9 cellular contexts compared by ENCODE assay signal in genomic region chr19:58098682-58098998, GRCh38. TPM values are rescaled to one million over a fixed set of nuclear protein-coding genes. Genes with fewer than 3 reads are reported as not detected.
DNase-seq lines count a peak whose midpoint lies in the region; ATAC-seq and TF ChIP-seq lines count a peak whose summit lies in the region.
"Had no signal": no experiment of that assay in that cellular context is flagged by ENCODE, and none has a peak within 500 bp of the region (broad histone marks: within the 10 kb centered on the region; RNA-seq: fewer than 3 reads in every experiment).

No MANE protein-coding gene starts in this region.

- ATAC-seq in CD8-positive, alpha-beta T cell: no peak
- ATAC-seq in HG03135 (IDR thresholded peaks at IDR 0.05; ENCODE audit: unreplicated experiment): no peak
- no peak for ATAC-seq in GM19023 (IDR thresholded peaks at IDR 0.05; ENCODE audit: unreplicated experiment)

- CTCF ChIA-PET in CD8-positive, alpha-beta T cell (lab: Charles Lee): no interaction called here

- peak overlapping the region; percentile 97 for H3K27ac ChIP-seq in CD8-positive, alpha-beta T cell (ENCODE audit: low read depth, low read length)
- H3K27ac ChIP-seq in Peyer's patch (peak overlapping the region; percentile 85 to 95 (median 88)), esophagus squamous epithelium (peak overlapping the region; percentile 91 to 95 (median 94)), ovary (peak overlapping the region; percentile 78 to 86)

- peaks cover 22% of the 10 kb centered on the region for H3K9me3 Mint-ChIP-seq in CD8-positive, alpha-beta T cell

- POLR2A ChIA-PET in CD8-positive, alpha-beta T cell (lab: Charles Lee): interaction anchor here (1.1 to 1.8 kb wide), 2 partner anchors 96 to 182 kb away, joined by 3 to 6 read pairs; partner anchors contain the start of genes ZNF417 and ZNF606

- no peaks in the 10 kb centered on the region for H3K27me3 Mint-ChIP-seq in CD8-positive, alpha-beta T cell (ENCODE audit: low read depth)

- peak overlapping the region; percentile 98 for H3K4me3 ChIP-seq in CD8-positive, alpha-beta T cell (ENCODE audit: low read depth, low read length)
- H3K4me3 ChIP-seq in Peyer's patch (peak overlapping the region; percentile 82 to 99 (median 91)), esophagus squamous epithelium (peak overlapping the region; percentile 94 to 98 (median 98)), ovary (peak overlapping the region; percentile 86)

- TF ChIP-seq POLR2A in Peyer's patch (IDR thresholded peaks at IDR 0.05) (no peak), esophagus squamous epithelium (IDR thresholded peaks at IDR 0.05) (no peak), ovary (IDR thresholded peaks at IDR 0.05) (no peak)

- no peaks in the 10 kb centered on the region for H3K27me3 ChIP-seq in CD8-positive, alpha-beta T cell (ENCODE audit: insufficient read depth, low read length)
- H3K27me3 ChIP-seq in Peyer's patch (no peaks in the 10 kb centered on the region), esophagus squamous epithelium (no peaks in the 10 kb centered on the region), ovary (no peaks in the 10 kb centered on the region)

- H3K4me1 ChIP-seq in CD8-positive, alpha-beta T cell (ENCODE audit: insufficient read depth, low read length): peaks cover 12% of the 10 kb centered on the region
- H3K4me1 ChIP-seq in Peyer's patch (peaks cover 0 to 3% (median 0%) of the 10 kb centered on the region in 4 donors), esophagus squamous epithelium (peaks cover 0 to 19% (median 5%) of the 10 kb centered on the region in 3 donors), ovary (ENCODE audit: insufficient read depth) (peaks cover 6% of the 10 kb centered on the region)

- intact Hi-C loops in CD8-positive, alpha-beta T cell (cut with DNase I, micrococcal nuclease): loop anchor here (1.0 to 5.0 kb wide), 8 partner anchors 52 to 926 kb away; partner anchors contain the start of genes ZNF329 (in 2 of the 2), ZNF606 (in 2 of the 2), ZNF274 (in 1 of the 2) and ZNF749 (in 1 of the 2)
- intact Hi-C loops in esophagus squamous epithelium (cut with DNase I): no loop called here
- intact Hi-C loops in ovary (cut with DNase I): no loop called here

- peaks cover 51% of the 10 kb centered on the region for H3K36me3 Mint-ChIP-seq in CD8-positive, alpha-beta T cell

- H3K36me3 ChIP-seq in CD8-positive, alpha-beta T cell (ENCODE audit: insufficient read depth, low read length): no peaks in the 10 kb centered on the region
- H3K36me3 ChIP-seq in Peyer's patch: no peaks in the 10 kb centered on the region
- H3K36me3 ChIP-seq in esophagus squamous epithelium: peaks cover 0 to 12% (median 0%) of the 10 kb centered on the region in 3 donors
- H3K36me3 ChIP-seq in ovary: no peaks in the 10 kb centered on the region

- H3K4me3 Mint-ChIP-seq in CD8-positive, alpha-beta T cell: peak overlapping the region; percentile 88

- peaks cover 18% of the 10 kb centered on the region for H3K4me1 Mint-ChIP-seq in CD8-positive, alpha-beta T cell (ENCODE audit: low read depth)

- H3K27ac Mint-ChIP-seq in CD8-positive, alpha-beta T cell: peak overlapping the region; percentile 100

- 19 to 23% methylated on average over 2 of the region's 2 CpGs for WGBS in esophagus squamous epithelium, 2 donors
- 8 to 13% (median 12%) methylated on average over 2 of the region's 2 CpGs for WGBS in ovary, 3 donors

- TF ChIP-seq CTCF in CD8-positive, alpha-beta T cell (IDR thresholded peaks at IDR 0.05): no peak
- TF ChIP-seq CTCF in Peyer's patch (IDR thresholded peaks at IDR 0.05) (no peak), esophagus squamous epithelium (IDR thresholded peaks at IDR 0.05) (no peak), ovary (IDR thresholded peaks at IDR 0.05) (no peak)

- no peak for TF ChIP-seq EP300 in ovary (IDR thresholded peaks at IDR 0.05)

- peaks cover 27% of the 10 kb centered on the region for H3K9me3 ChIP-seq in CD8-positive, alpha-beta T cell (ENCODE audit: low read length)
- H3K9me3 ChIP-seq in Peyer's patch (peaks cover 0 to 40% (median 3%) of the 10 kb centered on the region in 4 donors), esophagus squamous epithelium (peaks cover 0 to 61% (median 15%) of the 10 kb centered on the region in 3 donors), ovary (no peaks in the 10 kb centered on the region)

- DNase-seq in CD8-positive, alpha-beta T cell: peak in 1 of 7 experiments; percentile 22
- DNase-seq in Peyer's patch (no peak), esophagus squamous epithelium (lab: John Stamatoyannopoulos, UW) (no peak), ovary (no peak), AML-193 (lab: John Stamatoyannopoulos, UW) (no peak)
- no peak for DNase-seq in stimulated activated CD4-positive, alpha-beta T cell treated with anti-CD3 and anti-CD28 coated beads, Interleukin-12 subunit alpha, Interleukin-12 subunit beta, amount 100 ng/mL, for 4 hours

RNA-seq across cellular contexts. Expression of gene ZSCAN18, which starts 0.6 kb away (rescaled TPM):
- total RNA-seq in CD8-positive, alpha-beta T cell: 10 to 100 TPM; 57.6 to 61.0 TPM
- total RNA-seq in Peyer's patch: 10 to 100 TPM; 20.8 to 75.1 (median 47.7) TPM
- 10 to 100 TPM in 3 of 4 donors, 1 to 10 TPM in 1; 9.0 to 49.6 (median 21.1) TPM for total RNA-seq in esophagus squamous epithelium
- 100 to 1,000 TPM in 5 of 7 donors, 10 to 100 TPM in 2; 95.9 to 144 (median 119) TPM for total RNA-seq in ovary
- 10 to 100 TPM; 32.1 to 93.3 TPM for polyA plus RNA-seq in ovary

RNA-seq across cellular contexts. Expression of gene ZNF135, which starts 39.6 kb away (rescaled TPM):
- total RNA-seq in CD8-positive, alpha-beta T cell: 1 to 10 TPM; 1.2 to 1.4 TPM
- total RNA-seq in Peyer's patch: 1 to 10 TPM; 1.2 to 6.6 (median 4.0) TPM
- 1 to 10 TPM in 3 of 4 donors, under 1 TPM in 1; 0.83 to 3.8 (median 1.3) TPM for total RNA-seq in esophagus squamous epithelium
- total RNA-seq in ovary: 10 to 100 TPM in 6 of 7 donors, 1 to 10 TPM in 1; 9.0 to 17.5 (median 15.7) TPM
- polyA plus RNA-seq in ovary: 10 to 100 TPM; 11.4 to 12.0 TPM
- total RNA-seq: T-helper 2 cell treated with Interferon-gamma antibody and Interleukin-4, amounts not matched to agents 100 ng/mL and 5 ng/mL, for 36 hours had no signal

RNA-seq across cellular contexts. Expression of gene ZNF329, which starts 51.9 kb away (rescaled TPM):
- total RNA-seq in CD8-positive, alpha-beta T cell: 10 to 100 TPM; 18.9 to 20.2 TPM
- total RNA-seq in Peyer's patch: 10 to 100 TPM in 1 of 4 donors, 1 to 10 TPM in 3; 3.4 to 11.6 (median 5.7) TPM
- 1 to 10 TPM; 3.0 to 6.7 (median 3.9) TPM for total RNA-seq in esophagus squamous epithelium
- total RNA-seq in ovary: 10 to 100 TPM in 5 of 7 donors, 1 to 10 TPM in 2; 5.6 to 16.9 (median 13.5) TPM
- 10 to 100 TPM in 1 of 2 donors, 1 to 10 TPM in 1; 7.3 to 14.9 TPM for polyA plus RNA-seq in ovary

Comparison
In these comparisons a context has a peak if more than half of its experiments do, and no peak if none do; other contexts are left out.
1. intact Hi-C loops: an anchor here in CD8-positive, alpha-beta T cell (1.0 to 5.0 kb wide); none called in esophagus squamous epithelium and ovary.